22 cellular contexts compared by ENCODE assay signal in genomic region chr13:65631078-65631477, GRCh38.
DNase-seq lines count a peak whose midpoint lies in the region; ATAC-seq and TF ChIP-seq lines count a peak whose summit lies in the region.
"Had no signal": no experiment of that assay in that cellular context is flagged by ENCODE, and none has a peak within 500 bp of the region (broad histone marks: within the 10 kb centered on the region; RNA-seq: fewer than 3 reads in every experiment).

No MANE protein-coding gene starts in this region.

- no peak overlapping the region for H3K27ac ChIP-seq in IMR-90 (ENCODE audit: insufficient read depth, low read length)
- H3K27ac ChIP-seq in SU-DHL-6 (ENCODE audit: low read depth, low read length) = no peak overlapping the region
- H3K27ac ChIP-seq: BLaER1 treated with 17β-estradiol and CSF1 and Interleukin-3, amounts not matched to agents 10 nM and 100 nM had no signal

- POLR2A ChIA-PET in IMR-90 (lab: Charles Lee; ENCODE audit: unreplicated experiment) = no interaction called here

- H3K9ac ChIP-seq in IMR-90 (ENCODE audit: low read depth, low read length) (no peak overlapping the region), SU-DHL-6 (ENCODE audit: low read length) (no peak overlapping the region)
- H3K9ac ChIP-seq: BLaER1 treated with 17β-estradiol and CSF1 and Interleukin-3, amounts not matched to agents 10 nM and 100 nM had no signal

- no peak overlapping the region for H2BK5ac ChIP-seq in IMR-90 (ENCODE audit: low read depth, low read length, poor library complexity, severe bottlenecking)

- H4K8ac ChIP-seq in IMR-90 (ENCODE audit: low read depth in 2 of 2, low read length in 2 of 2) = no peak overlapping the region

- H3K56ac ChIP-seq in IMR-90 (ENCODE audit: extremely low read depth, insufficient read depth, low read length) = no peak overlapping the region

- ATAC-seq in IMR-90 (ENCODE audit: low read depth) (no peak), GM18502 (IDR thresholded peaks at IDR 0.05; ENCODE audit: poor library complexity, unreplicated experiment) (no peak)
- ATAC-seq: Panc1 had no signal

- WGBS in IMR-90 (ENCODE audit: extremely low coverage in 2 of 2, insufficient read length in 1 of 2), 2 experiments = 100% methylated on average over 1 of the region's 2 CpGs; no CpG with 5 or more reads in 1 of the 2 experiments

- no peak overlapping the region for H2AK9ac ChIP-seq in IMR-90 (replicated peaks; ENCODE audit: low read depth, low read length, poor library complexity)

- no peak for TF ChIP-seq CTCF in IMR-90 (conservative IDR thresholded peaks at IDR 0.05; ENCODE audit: low read depth, low read length)
- TF ChIP-seq CTCF in SU-DHL-6 (IDR thresholded peaks at IDR 0.05; ENCODE audit: insufficient read depth, low read length, poor library complexity, severe bottlenecking) = no peak
- TF ChIP-seq CTCF in fibroblast of mammary gland (conservative IDR thresholded peaks at IDR 0.05; ENCODE audit: control insufficient read depth, insufficient read depth, low read depth, low read length) = no peak
- no peak for TF ChIP-seq CTCF in BE2C (IDR thresholded peaks at IDR 0.05; ENCODE audit: low read depth, low read length)

- no peak overlapping the region for H2BK15ac ChIP-seq in IMR-90 (ENCODE audit: low read depth, low read length)

- no peaks in the 10 kb centered on the region for H3K4me1 ChIP-seq in IMR-90 (ENCODE audit: control insufficient read depth, insufficient read depth, low read length)
- no peaks in the 10 kb centered on the region for H3K4me1 ChIP-seq in BE2C
- H3K4me1 ChIP-seq: BLaER1 treated with 17β-estradiol and CSF1 and Interleukin-3, amounts not matched to agents 10 nM and 100 nM had no signal

- no peak overlapping the region for H2AFZ ChIP-seq in IMR-90 (replicated peaks; ENCODE audit: low read length, poor library complexity)
- H2AFZ ChIP-seq in SU-DHL-6 (ENCODE audit: low read depth, low read length, severe bottlenecking) = peak overlapping the region; percentile 83

- H3K9me1 ChIP-seq in IMR-90 (ENCODE audit: insufficient read depth, low read length) = no peaks in the 10 kb centered on the region

- H3K27me3 ChIP-seq in IMR-90 (ENCODE audit: control insufficient read depth, insufficient read depth, low read length) (no peaks in the 10 kb centered on the region), SU-DHL-6 (ENCODE audit: low read length) (no peaks in the 10 kb centered on the region), BE2C (no peaks in the 10 kb centered on the region)
- H3K27me3 ChIP-seq: BLaER1 treated with 17β-estradiol and CSF1 and Interleukin-3, amounts not matched to agents 10 nM and 100 nM had no signal

- H3K9me2 ChIP-seq in SU-DHL-6 (replicated peaks; ENCODE audit: insufficient read depth, low read length) = no peaks in the 10 kb centered on the region

- H3K9me3 ChIP-seq in IMR-90 (ENCODE audit: control insufficient read depth, insufficient read depth, low read length) (no peaks in the 10 kb centered on the region), SU-DHL-6 (ENCODE audit: insufficient read depth, low read length) (no peaks in the 10 kb centered on the region), BE2C (no peaks in the 10 kb centered on the region)
- H3K9me3 ChIP-seq: BLaER1 treated with 17β-estradiol and CSF1 and Interleukin-3, amounts not matched to agents 10 nM and 100 nM had no signal

- in situ Hi-C loops in IMR-90 (cut with MboI; ENCODE audit: low sequenced_read_pairs) = loop anchor here (10.0 to 25.0 kb wide), 3 partner anchors 806 to 1469 kb away; no protein-coding TSS in a partner anchor

- no peak overlapping the region for H3K14ac ChIP-seq in IMR-90 (replicated peaks; ENCODE audit: low read depth, low read length)

- H3K36me3 ChIP-seq in IMR-90 (ENCODE audit: control insufficient read depth, insufficient read depth, low read length) (no peaks in the 10 kb centered on the region), SU-DHL-6 (ENCODE audit: low read length) (no peaks in the 10 kb centered on the region), BE2C (no peaks in the 10 kb centered on the region)
- H3K36me3 ChIP-seq: BLaER1 treated with 17β-estradiol and CSF1 and Interleukin-3, amounts not matched to agents 10 nM and 100 nM had no signal

- H4K5ac ChIP-seq in IMR-90 (ENCODE audit: low read depth, low read length) = no peak overlapping the region

- no peak overlapping the region for H3K4ac ChIP-seq in IMR-90 (ENCODE audit: low read depth, low read length)

- CTCF ChIA-PET in IMR-90 (lab: Yijun Ruan, JAX) = no interaction called here

- DNase-seq in IMR-90 = peak; percentile 4
- peak; percentile 24 for DNase-seq in fibroblast of mammary gland (ENCODE audit: low read depth)
- peak; percentile 7 for DNase-seq in smooth muscle cell of the brain vasculature (ENCODE audit: low read depth, low spot score)
- no peak for DNase-seq in BE2C
- DNase-seq in NCI-H1436 treated with DMSO at 0.1 percent for 48 hours (lab: John Stamatoyannopoulos, UW) = no peak
- DNase-seq in NCI-H2029 treated with DMSO at 0.1 percent for 48 hours (lab: John Stamatoyannopoulos, UW) = no peak
- DNase-seq: ACHN; CD4-positive, alpha-beta memory T cell; DND-41; GDM1; Karpas-422; NCI-H1048; NCI-H1417 treated with DMSO at 0.1 percent for 48 hours; NCI-H187 treated with DMSO at 0.1 percent for 48 hours; NCI-H2227 treated with DMSO at 0.1 percent for 48 hours; NCI-H510A; NCI-H748 treated with DMSO at 0.1 percent for 48 hours; SIG-M5 had no signal

- H4K20me1 ChIP-seq in IMR-90 (ENCODE audit: insufficient read depth, low read length) (no peaks in the 10 kb centered on the region), SU-DHL-6 (ENCODE audit: low read depth, low read length) (no peaks in the 10 kb centered on the region)
- H4K20me1 ChIP-seq: BLaER1 treated with 17β-estradiol and CSF1 and Interleukin-3, amounts not matched to agents 10 nM and 100 nM had no signal

- no peak overlapping the region for H2BK120ac ChIP-seq in IMR-90 (ENCODE audit: low read depth, low read length)

- TF ChIP-seq POLR2A in IMR-90 (IDR thresholded peaks at IDR 0.05; ENCODE audit: low read depth, low read length) = no peak

- no peak overlapping the region for H3K23ac ChIP-seq in IMR-90 (ENCODE audit: low read depth, low read length)

- H2AK5ac ChIP-seq in IMR-90 (ENCODE audit: low read depth, low read length) = no peak overlapping the region

- no peak overlapping the region for H3K18ac ChIP-seq in IMR-90 (ENCODE audit: low read depth, low read length)

- no peaks in the 10 kb centered on the region for H3K79me2 ChIP-seq in SU-DHL-6 (ENCODE audit: insufficient read depth, low read length)

- no peaks in the 10 kb centered on the region for H3F3A ChIP-seq in SU-DHL-6 (ENCODE audit: insufficient read depth)

- no peak overlapping the region for H2BK20ac ChIP-seq in IMR-90 (ENCODE audit: low read depth, low read length)

- no peak overlapping the region for H3K4me2 ChIP-seq in IMR-90 (ENCODE audit: low read depth, low read length)
- H3K4me2 ChIP-seq in SU-DHL-6 (ENCODE audit: low read depth, low read length, poor library complexity, severe bottlenecking) = peak overlapping the region; percentile 48
- H3K4me2 ChIP-seq: BLaER1 treated with 17β-estradiol and CSF1 and Interleukin-3, amounts not matched to agents 10 nM and 100 nM had no signal

- no peak overlapping the region for H3K4me3 ChIP-seq in IMR-90 (ENCODE audit: insufficient read depth, low read depth, low read length)
- H3K4me3 ChIP-seq in SU-DHL-6 (ENCODE audit: insufficient read depth, low read length, poor library complexity, severe bottlenecking) = peak overlapping the region; percentile 20
- no peak overlapping the region for H3K4me3 ChIP-seq in fibroblast of mammary gland (ENCODE audit: control insufficient read depth, low read depth, low read length)
- H3K4me3 ChIP-seq in BE2C (ENCODE audit: low read depth, low read length) = no peak overlapping the region
- H3K4me3 ChIP-seq: BLaER1 treated with 17β-estradiol and CSF1 and Interleukin-3, amounts not matched to agents 10 nM and 100 nM had no signal

- H3K79me1 ChIP-seq in IMR-90 (ENCODE audit: low read depth in 1 of 2, low read length in 2 of 2) = no peaks in the 10 kb centered on the region

- no peak overlapping the region for H4K91ac ChIP-seq in IMR-90 (ENCODE audit: insufficient read depth, low read depth, low read length)

- dilution Hi-C loops in IMR-90 (cut with HindIII; ENCODE audit: low sequenced_read_pairs, unreplicated experiment) = no loop called here

- no TSS peak for BruUV-seq in IMR-90 (replicated peaks; lab: Mats Ljungman, UMichigan)

- TF ChIP-seq RAD21 in IMR-90 (IDR thresholded peaks at IDR 0.05; ENCODE audit: low read length) = no peak

- intact Hi-C loops in IMR-90 (cut with micrococcal nuclease) = loop anchor here (10.0 kb wide), 3 partner anchors 336 to 1476 kb away; no protein-coding TSS in a partner anchor

TF ChIP-seq in IMR-90, 13 proteins besides CTCF, POLR2A, EP300 and RAD21:
- no peak for TF ChIP-seq CHD1 (IDR thresholded peaks at IDR 0.05; ENCODE audit: low read depth, low read length)
- TF ChIP-seq NFE2L2 (IDR thresholded peaks at IDR 0.05; ENCODE audit: low read depth, low read length) = no peak
- no peak for TF ChIP-seq RCOR1 (IDR thresholded peaks at IDR 0.05; ENCODE audit: insufficient replicate concordance, low read length)
- TF ChIP-seq USF2 (IDR thresholded peaks at IDR 0.05; ENCODE audit: low read depth, low read length) = no peak
- no peak for TF ChIP-seq MXI1 (IDR thresholded peaks at IDR 0.05; ENCODE audit: borderline replicate concordance, low read depth, low read length)

Comparison
In these comparisons a context has a peak if more than half of its experiments do, and no peak if none do; other contexts are left out.
1. DNase-seq: peak in IMR-90 (single experiment), fibroblast of mammary gland (single experiment) and smooth muscle cell of the brain vasculature (single experiment); none in BE2C (single experiment), NCI-H1436 treated with DMSO at 0.1 percent for 48 hours (single experiment) and NCI-H2029 treated with DMSO at 0.1 percent for 48 hours (single experiment).